Comparison of ENCODE assay signal across 1 cellular context in the genomic region with DNA sequence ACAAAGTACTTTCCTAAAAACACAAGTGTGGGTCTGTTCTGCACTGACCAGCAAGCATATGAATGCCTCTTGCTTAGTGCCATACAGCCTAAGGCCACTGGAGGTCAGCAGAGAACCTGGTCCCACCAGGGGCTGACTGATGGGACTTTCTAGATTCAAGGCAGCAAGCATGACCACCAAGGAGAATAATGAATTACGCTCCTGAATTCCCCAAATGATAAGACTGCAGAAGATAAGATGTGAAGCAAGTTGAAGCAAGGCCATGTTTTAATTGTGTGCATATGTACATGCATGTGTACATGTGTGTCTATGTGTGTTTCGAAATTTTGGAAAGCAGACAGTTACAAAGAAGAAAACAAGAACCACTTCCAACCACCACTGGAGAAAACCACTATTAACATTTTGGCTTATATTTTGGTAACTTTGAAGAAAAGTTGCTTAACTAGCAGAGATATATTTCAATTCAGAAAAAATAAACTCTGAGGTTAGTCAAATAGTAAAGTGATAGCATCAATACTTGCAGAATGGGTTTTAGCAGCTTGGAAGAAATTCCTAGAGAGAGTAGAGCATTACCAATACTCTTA.
TF ChIP-seq lines count a peak whose summit lies in the region.

No MANE protein-coding gene starts in this region.

TF ChIP-seq in H1, 55 proteins besides CTCF, POLR2A, EP300 and RAD21 (continued from another document):
- TF ChIP-seq, protein P1, sequence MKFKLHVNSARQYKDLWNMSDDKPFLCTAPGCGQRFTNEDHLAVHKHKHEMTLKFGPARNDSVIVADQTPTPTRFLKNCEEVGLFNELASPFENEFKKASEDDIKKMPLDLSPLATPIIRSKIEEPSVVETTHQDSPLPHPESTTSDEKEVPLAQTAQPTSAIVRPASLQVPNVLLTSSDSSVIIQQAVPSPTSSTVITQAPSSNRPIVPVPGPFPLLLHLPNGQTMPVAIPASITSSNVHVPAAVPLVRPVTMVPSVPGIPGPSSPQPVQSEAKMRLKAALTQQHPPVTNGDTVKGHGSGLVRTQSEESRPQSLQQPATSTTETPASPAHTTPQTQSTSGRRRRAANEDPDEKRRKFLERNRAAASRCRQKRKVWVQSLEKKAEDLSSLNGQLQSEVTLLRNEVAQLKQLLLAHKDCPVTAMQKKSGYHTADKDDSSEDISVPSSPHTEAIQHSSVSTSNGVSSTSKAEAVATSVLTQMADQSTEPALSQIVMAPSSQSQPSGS (IDR thresholded peaks at IDR 0.05; ENCODE audit: low read length) = no peak
- no peak for TF ChIP-seq RNF2 (IDR thresholded peaks at IDR 0.05; ENCODE audit: borderline replicate concordance, low read depth, low read length, missing control alignments, poor library complexity, severe bottlenecking)
- no peak for TF ChIP-seq BRCA1 (IDR thresholded peaks at IDR 0.05; ENCODE audit: low read depth, low read length)
- no peak for TF ChIP-seq SUZ12 (IDR thresholded peaks at IDR 0.05; ENCODE audit: low read length)
- TF ChIP-seq SAP30 (IDR thresholded peaks at IDR 0.05; ENCODE audit: insufficient read depth, insufficient replicate concordance, low read length) = no peak
- no peak for TF ChIP-seq TBP (IDR thresholded peaks at IDR 0.05; ENCODE audit: low read depth, low read length)
- no peak for TF ChIP-seq SIX5 (IDR thresholded peaks at IDR 0.05; ENCODE audit: low read depth, low read length)
- TF ChIP-seq CHD1 (IDR thresholded peaks at IDR 0.05; ENCODE audit: low read depth, low read length) = no peak
- no peak for TF ChIP-seq SRF (IDR thresholded peaks at IDR 0.05; ENCODE audit: low read depth, low read length)
- TF ChIP-seq GTF2F1 (IDR thresholded peaks at IDR 0.05; ENCODE audit: borderline replicate concordance, low read depth, low read length) = no peak
